Comparison of ENCODE assay signal across 17 cellular contexts in genomic region chr16:87198328-87198731, GRCh38.
DNase-seq lines count a peak whose midpoint lies in the region; ATAC-seq and TF ChIP-seq lines count a peak whose summit lies in the region.
"Had no signal": no experiment of that assay in that cellular context is flagged by ENCODE, and none has a peak within 500 bp of the region (broad histone marks: within the 10 kb centered on the region; RNA-seq: fewer than 3 reads in every experiment).

No MANE protein-coding gene starts in this region.

- peak overlapping the region; percentile 37 for H3K27ac Mint-ChIP-seq in stimulated activated effector memory CD8-positive, alpha-beta T cell treated with anti-CD3 and anti-CD28 coated beads, Interleukin-12 subunit alpha, Interleukin-12 subunit beta, amount 100 ng/mL, for 72 hours

- H2AFZ ChIP-seq in PC-9, result 0 out of 2 replicates have a peak overlapping the region, but pooled peaks have one; percentile 5

- BruUV-seq in PC-9 (replicated peaks; lab: Mats Ljungman, UMichigan), result no TSS peak

- intact Hi-C loops in PC-9 (cut with micrococcal nuclease; ENCODE audit: unreplicated experiment) (no loop called here), lower lobe of right lung (cut with DNase I) (no loop called here)

- ATAC-seq in stimulated activated effector memory CD8-positive, alpha-beta T cell treated with anti-CD3 and anti-CD28 coated beads, Interleukin-12 subunit alpha, Interleukin-12 subunit beta, amount 100 ng/mL, for 72 hours, result no peak
- no peak for ATAC-seq in lower lobe of right lung
- ATAC-seq: K562 had no signal

- H3K4me1 ChIP-seq in PC-9 (replicated peaks; ENCODE audit: insufficient read depth) (peaks cover 59% of the 10 kb centered on the region), lower lobe of right lung (peaks cover 4% of the 10 kb centered on the region), Peyer's patch (no peaks in the 10 kb centered on the region)
- no peaks in the 10 kb centered on the region for H3K4me1 ChIP-seq in effector memory CD4-positive, alpha-beta T cell (ENCODE audit: control insufficient read depth, insufficient read depth, low read length, poor library complexity, severe bottlenecking)
- H3K4me1 ChIP-seq: HAP-1 had no signal

- POLR2A ChIA-PET in PC-9 (lab: Charles Lee; ENCODE audit: unreplicated experiment), result no interaction called here

- TF ChIP-seq CTCF in PC-9 (conservative IDR thresholded peaks at IDR 0.05) (no peak), foreskin fibroblast (IDR thresholded peaks at IDR 0.05; ENCODE audit: low read depth, low read length) (no peak), lower lobe of right lung (IDR thresholded peaks at IDR 0.05) (no peak), Peyer's patch (IDR thresholded peaks at IDR 0.05) (no peak)

- peaks cover 23% of the 10 kb centered on the region for H3F3A ChIP-seq in PC-9 (ENCODE audit: insufficient read depth, low read depth)

- H3K4me1 Mint-ChIP-seq in stimulated activated effector memory CD8-positive, alpha-beta T cell treated with anti-CD3 and anti-CD28 coated beads, Interleukin-12 subunit alpha, Interleukin-12 subunit beta, amount 100 ng/mL, for 72 hours, result peaks cover 12% of the 10 kb centered on the region
- H3K4me1 Mint-ChIP-seq: CD8-positive, alpha-beta memory T cell had no signal

- no peaks in the 10 kb centered on the region for H3K36me3 ChIP-seq in H7 (replicated peaks; ENCODE audit: control insufficient read depth, insufficient read depth, low read length)
- H3K36me3 ChIP-seq in PC-9 (ENCODE audit: low read depth), result no peaks in the 10 kb centered on the region
- no peaks in the 10 kb centered on the region for H3K36me3 ChIP-seq in lower lobe of right lung
- no peaks in the 10 kb centered on the region for H3K36me3 ChIP-seq in Peyer's patch
- H3K36me3 ChIP-seq in effector memory CD4-positive, alpha-beta T cell (ENCODE audit: control insufficient read depth, insufficient read depth, low read length), result no peaks in the 10 kb centered on the region
- H3K36me3 ChIP-seq: HAP-1 had no signal

- no peaks in the 10 kb centered on the region for H3K79me2 ChIP-seq in PC-9 (ENCODE audit: low read depth)

- DNase-seq in H7 (peak; percentile 65), PC-9 (peak in 1 of 2 experiments; percentile 80), foreskin fibroblast (peak; percentile 20 to 24), lower lobe of right lung (no peak), Peyer's patch (no peak)
- DNase-seq in stimulated activated effector memory CD8-positive, alpha-beta T cell treated with anti-CD3 and anti-CD28 coated beads, Interleukin-12 subunit alpha, Interleukin-12 subunit beta, amount 100 ng/mL, for 72 hours (ENCODE audit: low spot score in 2 of 2), result no peak
- DNase-seq in effector memory CD4-positive, alpha-beta T cell, result no peak
- DNase-seq: CD8-positive, alpha-beta memory T cell; EL; NCI-H1105; NCI-H187; NCI-H2171; NCI-H774; RPMI8226; SW 1271 had no signal

- H3K4me3 Mint-ChIP-seq in stimulated activated effector memory CD8-positive, alpha-beta T cell treated with anti-CD3 and anti-CD28 coated beads, Interleukin-12 subunit alpha, Interleukin-12 subunit beta, amount 100 ng/mL, for 72 hours, result no peak overlapping the region
- H3K4me3 Mint-ChIP-seq: CD8-positive, alpha-beta memory T cell had no signal

- H3K9me3 ChIP-seq in PC-9 (ENCODE audit: insufficient read depth, low read depth) (no peaks in the 10 kb centered on the region), lower lobe of right lung (no peaks in the 10 kb centered on the region), Peyer's patch (no peaks in the 10 kb centered on the region)
- no peaks in the 10 kb centered on the region for H3K9me3 ChIP-seq in effector memory CD4-positive, alpha-beta T cell (ENCODE audit: control insufficient read depth, low read length)
- H3K9me3 ChIP-seq: HAP-1 had no signal

- H4K20me1 ChIP-seq in PC-9 (ENCODE audit: insufficient read depth), result no peaks in the 10 kb centered on the region

- H3K4me2 ChIP-seq in PC-9, result peak overlapping the region; percentile 56

- peaks cover 4% of the 10 kb centered on the region for H3K9me3 Mint-ChIP-seq in stimulated activated effector memory CD8-positive, alpha-beta T cell treated with anti-CD3 and anti-CD28 coated beads, Interleukin-12 subunit alpha, Interleukin-12 subunit beta, amount 100 ng/mL, for 72 hours
- H3K9me3 Mint-ChIP-seq: CD8-positive, alpha-beta memory T cell had no signal

- no peaks in the 10 kb centered on the region for H3K27me3 ChIP-seq in H7 (ENCODE audit: control insufficient read depth, insufficient read depth, low read length)
- no peaks in the 10 kb centered on the region for H3K27me3 ChIP-seq in PC-9 (ENCODE audit: insufficient read depth, low read depth)
- no peaks in the 10 kb centered on the region for H3K27me3 ChIP-seq in lower lobe of right lung (ENCODE audit: low read depth)
- no peaks in the 10 kb centered on the region for H3K27me3 ChIP-seq in Peyer's patch
- no peaks in the 10 kb centered on the region for H3K27me3 ChIP-seq in effector memory CD4-positive, alpha-beta T cell (replicated peaks; ENCODE audit: control insufficient read depth, insufficient read depth, low read length, poor library complexity, severe bottlenecking)

- H3K36me3 Mint-ChIP-seq in stimulated activated effector memory CD8-positive, alpha-beta T cell treated with anti-CD3 and anti-CD28 coated beads, Interleukin-12 subunit alpha, Interleukin-12 subunit beta, amount 100 ng/mL, for 72 hours, result peaks cover 6% of the 10 kb centered on the region
- H3K36me3 Mint-ChIP-seq: CD8-positive, alpha-beta memory T cell had no signal

- no peak overlapping the region for H3K4me3 ChIP-seq in H7 (ENCODE audit: insufficient read depth, low read depth, low read length)
- H3K4me3 ChIP-seq in PC-9, result no peak overlapping the region
- no peak overlapping the region for H3K4me3 ChIP-seq in foreskin fibroblast (ENCODE audit: low read depth in 1 of 2, low read length in 2 of 2)
- no peak overlapping the region for H3K4me3 ChIP-seq in lower lobe of right lung
- H3K4me3 ChIP-seq in Peyer's patch, result no peak overlapping the region
- H3K4me3 ChIP-seq in effector memory CD4-positive, alpha-beta T cell (ENCODE audit: insufficient read depth, low read depth, low read length, poor library complexity, severe bottlenecking), result no peak overlapping the region
- H3K4me3 ChIP-seq: HAP-1, K562 had no signal

- no peaks in the 10 kb centered on the region for H3K9me2 ChIP-seq in PC-9 (ENCODE audit: insufficient read depth)

- H3K27ac ChIP-seq in PC-9 (peak overlapping the region; percentile 80), lower lobe of right lung (no peak overlapping the region), Peyer's patch (no peak overlapping the region)
- H3K27ac ChIP-seq in effector memory CD4-positive, alpha-beta T cell (ENCODE audit: insufficient read depth, low read length, poor library complexity, severe bottlenecking), result no peak overlapping the region

- CTCF ChIA-PET in PC-9 (lab: Charles Lee), result no interaction called here

- TF ChIP-seq POLR2A in Peyer's patch (IDR thresholded peaks at IDR 0.05), result no peak

Comparison
In these comparisons a context has a peak if more than half of its experiments do, and no peak if none do; other contexts are left out.
1. DNase-seq: peak in H7 (single experiment) and foreskin fibroblast (2 of 2); none in stimulated activated effector memory CD8-positive, alpha-beta T cell treated with anti-CD3 and anti-CD28 coated beads, Interleukin-12 subunit alpha, Interleukin-12 subunit beta, amount 100 ng/mL, for 72 hours (0 of 2), lower lobe of right lung (single experiment), Peyer's patch (0 of 3) and effector memory CD4-positive, alpha-beta T cell (0 of 3).